ENCODE assay signal across 10 cellular contexts in the genomic region with DNA sequence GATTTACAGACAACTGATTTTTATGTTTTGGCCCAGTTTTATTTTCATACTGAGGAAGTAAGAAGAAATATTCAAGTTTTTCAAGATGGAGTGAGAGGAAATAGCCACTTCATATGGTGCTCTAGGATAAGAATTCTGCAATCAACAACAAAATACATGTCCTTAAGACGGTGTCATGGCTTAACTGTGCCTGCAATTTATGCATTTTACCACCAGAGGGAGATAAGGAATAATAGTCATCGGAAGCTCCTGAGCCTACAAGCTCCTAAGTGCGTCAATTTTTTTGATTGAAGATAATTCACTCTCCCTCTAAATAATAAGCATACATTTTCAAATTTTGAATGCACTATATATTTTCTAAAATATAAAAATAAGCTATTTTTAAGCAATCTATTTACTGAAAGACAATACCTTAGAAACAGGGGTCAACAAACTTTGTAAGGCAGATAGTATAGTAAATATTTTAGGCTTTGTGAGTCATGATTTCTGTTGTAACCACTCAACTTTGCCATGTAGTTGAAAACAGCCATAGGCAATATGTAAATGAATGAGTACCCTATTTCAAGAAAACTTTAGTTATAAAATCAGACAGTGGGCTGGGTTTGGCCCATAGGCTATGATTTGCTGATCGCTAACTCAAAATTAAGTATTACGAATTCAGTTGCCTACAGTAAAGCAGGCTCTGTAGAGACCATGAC.
A peak's percentile ranks its signal among the peaks of the same experiment; 100 is the strongest.
DNase-seq lines count a peak whose midpoint lies in the region; ATAC-seq and TF ChIP-seq lines count a peak whose summit lies in the region.
"Had no signal": no experiment of that assay in that cellular context is flagged by ENCODE, and none has a peak within 500 bp of the region (broad histone marks: within the 10 kb centered on the region; RNA-seq: fewer than 3 reads in every experiment).

No MANE protein-coding gene starts in this region.

- in situ Hi-C loops in brain microvascular endothelial cell (cut with HindIII; ENCODE audit: low pct_ligation_motif_present, low sequenced_read_pairs), result no loop called here

- no peak for DNase-seq in GM10248 (ENCODE audit: extremely low spot score)
- peak; percentile 80 for DNase-seq in MV-4-11 (lab: John Stamatoyannopoulos, UW)
- peak; percentile 29 for DNase-seq in brain microvascular endothelial cell
- DNase-seq in stimulated activated CD4-positive, alpha-beta T cell treated with anti-CD3 and anti-CD28 coated beads, Interleukin-4, amount 100 ng/mL, for 24 hours, result no peak
- no peak for DNase-seq in activated CD8-positive, alpha-beta memory T cell treated with anti-CD3 and anti-CD28 coated beads, Interleukin-2, amount 50 U/mL, for 48 hours
- no peak for DNase-seq in stimulated activated CD4-positive, alpha-beta T cell treated with anti-CD3 and anti-CD28 coated beads, Interleukin-4, amount 100 ng/mL, for 4 hours
- DNase-seq: MG63 had no signal

- H3K27me3 ChIP-seq in brain microvascular endothelial cell (replicated peaks), result no peaks in the 10 kb centered on the region
- H3K27me3 ChIP-seq: MG63 had no signal

- H3K27ac Mint-ChIP-seq in nephron, result peak overlapping the region in 1 of 3 experiments; percentile 53

- CTCF ChIA-PET in GM10248 (lab: Yijun Ruan, JAX), result interaction anchor here (0.8 to 1.4 kb wide), 3 partner anchors 8 to 34 kb away, joined by 3 to 5 read pairs (median 3); no protein-coding TSS in a partner anchor

- TF ChIP-seq CTCF in GM10248 (IDR thresholded peaks at IDR 0.05; ENCODE audit: control extremely low read depth, extremely low read depth, low read depth, missing control alignments), result peak; percentile 38
- peak; percentile 55 for TF ChIP-seq CTCF in brain microvascular endothelial cell (IDR thresholded peaks at IDR 0.05; ENCODE audit: low read depth, low read length, missing control alignments)
- TF ChIP-seq CTCF in nephron (IDR thresholded peaks at IDR 0.05; ENCODE audit: unreplicated experiment in 3 of 3), result peak; percentile 28 to 41 (median 40)

- no peak for ATAC-seq in HG03565 (IDR thresholded peaks at IDR 0.05; ENCODE audit: unreplicated experiment)

- no peak overlapping the region for H3K27ac ChIP-seq in brain microvascular endothelial cell
- H3K27ac ChIP-seq: epithelial cell of prostate had no signal

- H3K36me3 ChIP-seq in brain microvascular endothelial cell (replicated peaks), result no peaks in the 10 kb centered on the region
- H3K36me3 ChIP-seq: MG63 had no signal

- H3K4me1 Mint-ChIP-seq in nephron, result peaks cover 14% of the 10 kb centered on the region

- POLR2A ChIA-PET in GM10248 (lab: Yijun Ruan, JAX), result no interaction called here

- no peaks in the 10 kb centered on the region for H3K36me3 Mint-ChIP-seq in nephron (ENCODE audit: low read depth)

- no peak overlapping the region for H3K4me3 Mint-ChIP-seq in nephron

- H3K4me3 ChIP-seq in brain microvascular endothelial cell (ENCODE audit: low read depth, low read length), result no peak overlapping the region
- H3K4me3 ChIP-seq: MG63 had no signal

- H3K9me3 Mint-ChIP-seq in nephron, result peaks cover 2% of the 10 kb centered on the region

- peaks cover 3% of the 10 kb centered on the region for H3K27me3 Mint-ChIP-seq in nephron (ENCODE audit: low read depth)

Comparison
In these comparisons a context has a peak if more than half of its experiments do, and no peak if none do; other contexts are left out.
1. DNase-seq: peak in MV-4-11 (single experiment) and brain microvascular endothelial cell (single experiment); none in GM10248 (single experiment), stimulated activated CD4-positive, alpha-beta T cell treated with anti-CD3 and anti-CD28 coated beads, Interleukin-4, amount 100 ng/mL, for 24 hours (single experiment), activated CD8-positive, alpha-beta memory T cell treated with anti-CD3 and anti-CD28 coated beads, Interleukin-2, amount 50 U/mL, for 48 hours (single experiment) and stimulated activated CD4-positive, alpha-beta T cell treated with anti-CD3 and anti-CD28 coated beads, Interleukin-4, amount 100 ng/mL, for 4 hours (0 of 2).
2. Peak in every context shown above with its lines, with median percentiles within 50 percentile points of each other: CTCF ChIP-seq.